ENCODE assay signal across 12 cellular contexts in genomic region chr12:26112703-26113147, GRCh38. TPM values are rescaled to one million over a fixed set of nuclear protein-coding genes. Genes with fewer than 3 reads are reported as not detected.
A peak's percentile ranks its signal among the peaks of the same experiment; 100 is the strongest.
DNase-seq lines count a peak whose midpoint lies in the region; ATAC-seq, FAIRE-seq and TF ChIP-seq lines count a peak whose summit lies in the region.
"Had no signal": no experiment of that assay in that cellular context is flagged by ENCODE, and none has a peak within 500 bp of the region (broad histone marks: within the 10 kb centered on the region; RNA-seq: fewer than 3 reads in every experiment).

No MANE protein-coding gene starts in this region.

- peaks cover 18% of the 10 kb centered on the region for H3K4me1 ChIP-seq in A673 (ENCODE audit: insufficient read depth, low read length, poor library complexity, severe bottlenecking)

- ATAC-seq in memory B cell (ENCODE audit: low read depth) = no peak

- H3K36me3 Mint-ChIP-seq in memory B cell = no peaks in the 10 kb centered on the region

- DNase-seq in A673 (ENCODE audit: low spot score) (peak; percentile 30), GM12892 (ENCODE audit: insufficient read length) (no peak), SW480 (ENCODE audit: low spot score) (peak; percentile 85), memory B cell (ENCODE audit: low spot score in 2 of 2) (no peak), HK-2 (ENCODE audit: unreplicated experiment) (no peak), midbrain (lab: John Stamatoyannopoulos, UW) (no peak), NCI-H345 treated with DMSO at 0.1 percent for 48 hours (lab: John Stamatoyannopoulos, UW; ENCODE audit: unreplicated experiment) (no peak)
- no peak for DNase-seq in central memory CD4-positive, alpha-beta T cell
- DNase-seq: activated naive CD4-positive, alpha-beta T cell; DND-41 had no signal

- POLR2A ChIA-PET in A673 (lab: Charles Lee; ENCODE audit: low non-redundant PET) = no interaction called here

- no peaks in the 10 kb centered on the region for H3K36me3 ChIP-seq in A673 (ENCODE audit: insufficient read depth, low read length, poor library complexity, severe bottlenecking)

- FAIRE-seq in GM12892 (lab: Jason Lieb, UNC) = peak; percentile 17

- no peaks in the 10 kb centered on the region for H3K9me3 Mint-ChIP-seq in memory B cell

- H3K27me3 Mint-ChIP-seq in memory B cell = no peaks in the 10 kb centered on the region

- peak overlapping the region; percentile 93 for H3K4me3 Mint-ChIP-seq in memory B cell

- no peaks in the 10 kb centered on the region for H3K27me3 ChIP-seq in A673 (replicated peaks; ENCODE audit: insufficient read depth, low read depth, low read length, poor library complexity)

- peak overlapping the region; percentile 98 for H3K27ac Mint-ChIP-seq in memory B cell

- no peak overlapping the region for H3K4me3 ChIP-seq in A673 (ENCODE audit: low read depth, low read length, poor library complexity, severe bottlenecking)

- no peak for TF ChIP-seq POLR2A in GM12892 (IDR thresholded peaks at IDR 0.05; ENCODE audit: low read depth, low read length)

- no peaks in the 10 kb centered on the region for H3K9me3 ChIP-seq in A673 (ENCODE audit: low read depth, low read length, poor library complexity, severe bottlenecking)

- H3K27ac ChIP-seq in A673 (ENCODE audit: low read depth, low read length, poor library complexity, severe bottlenecking) = no peak overlapping the region

- H3K4me1 Mint-ChIP-seq in memory B cell = peaks cover 33% of the 10 kb centered on the region

- TF ChIP-seq CTCF in A673 (conservative IDR thresholded peaks at IDR 0.05; ENCODE audit: low read depth, low read length) = no peak

- intact Hi-C loops in A673 (cut with micrococcal nuclease; ENCODE audit: unreplicated experiment) = loop anchor here (10.0 kb wide), 1 partner anchor 772 kb away; no protein-coding TSS in a partner anchor

- CTCF ChIA-PET in A673 (lab: Charles Lee) = interaction anchor here (1.1 kb wide), 1 partner anchor 9 kb away, joined by 3 read pairs; no protein-coding TSS in a partner anchor

- BruUV-seq in A673 (replicated peaks; lab: Mats Ljungman, UMichigan) = no TSS peak

RNA-seq across cellular contexts. Expression of gene BHLHE41, which starts 12.1 kb away (rescaled TPM):
- 4.3 and 4.8 TPM in 2 replicates for total RNA-seq in A673 (2021)
- polyA plus RNA-seq in GM12892 (2012; ENCODE audit: missing spikeins) = 1.5 TPM
- total RNA-seq: T-helper 1 cell treated with Interleukin-12 subunit alpha and Interleukin-12 subunit beta and Interleukin-4 antibody, amounts not matched to agents 30 ng/mL and 1 ng/mL, for 36 hours had no signal
- polyA plus RNA-seq: neural cell had no signal

Comparison
In these comparisons a context has a peak if more than half of its experiments do, and no peak if none do; other contexts are left out.
1. DNase-seq: peak in A673 (single experiment) and SW480 (single experiment); none in GM12892 (single experiment), memory B cell (0 of 2), HK-2 (single experiment), central memory CD4-positive, alpha-beta T cell (single experiment), midbrain (single experiment) and NCI-H345 treated with DMSO at 0.1 percent for 48 hours (single experiment).